1 cellular context compared by ENCODE assay signal in the genomic region with DNA sequence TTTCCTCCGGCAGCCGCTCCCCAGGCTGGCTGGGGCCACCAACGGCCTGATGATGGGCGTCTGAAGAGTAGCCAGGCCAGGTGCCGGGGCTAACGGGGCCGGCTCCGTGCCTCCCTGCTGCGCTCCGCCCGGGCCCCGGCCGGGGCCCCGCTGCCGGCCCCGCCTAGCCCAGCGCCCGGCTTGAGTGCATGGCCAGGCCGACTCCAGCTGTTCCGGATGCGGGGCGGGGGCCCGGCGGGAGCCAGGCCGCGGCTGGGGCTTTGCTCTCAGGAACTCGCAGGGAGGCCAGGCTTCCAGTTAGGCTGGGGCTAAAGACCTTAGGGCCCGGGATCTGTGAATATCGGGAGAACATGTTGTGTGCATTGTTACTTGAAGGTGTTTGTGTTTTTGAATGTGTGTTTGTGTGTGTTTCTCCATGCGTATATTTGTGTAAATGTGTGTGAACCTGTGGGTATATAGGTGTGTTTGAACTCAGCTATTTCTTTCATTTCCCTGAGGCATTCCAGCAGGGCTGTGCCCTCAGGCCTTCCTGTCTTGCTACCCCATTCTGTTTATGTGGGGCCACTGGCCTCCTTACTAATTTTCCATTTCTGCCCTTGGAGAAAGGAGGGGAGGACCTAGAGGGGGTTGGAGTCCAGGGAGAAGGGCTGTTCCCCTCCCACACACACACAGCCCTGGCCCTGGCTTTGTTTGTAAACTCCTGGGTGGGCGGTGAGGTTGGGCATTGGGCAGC.
TF ChIP-seq lines count a peak whose summit lies in the region.

No MANE protein-coding gene starts in this region.

TF ChIP-seq in HEK293, 187 proteins besides CTCF, POLR2A, EP300 and RAD21 (continued from another document):
- TF ChIP-seq ZNF529 (tag by site-specific recombination; IDR thresholded peaks at IDR 0.05; ENCODE audit: insufficient replicate concordance) (no peak), ZNF2 (tag by site-specific recombination; IDR thresholded peaks at IDR 0.05) (no peak), SETDB1 (IDR thresholded peaks at IDR 0.05; ENCODE audit: insufficient read length, low read length) (no peak), ZNF677 (tag by site-specific recombination; IDR thresholded peaks at IDR 0.05) (no peak), ZBTB21 (tag by site-specific recombination; IDR thresholded peaks at IDR 0.05) (no peak), MEIS1 (CRISPR knock-in tag; IDR thresholded peaks at IDR 0.05; ENCODE audit: borderline replicate concordance) (no peak), EGR2 (tag by site-specific recombination; IDR thresholded peaks at IDR 0.05; ENCODE audit: low read depth) (peak; percentile 76), ZBTB48 (tag by site-specific recombination; IDR thresholded peaks at IDR 0.05) (no peak), ZNF433 (tag by site-specific recombination; IDR thresholded peaks at IDR 0.05; ENCODE audit: low read depth) (no peak), ZNF202 (tag by site-specific recombination; IDR thresholded peaks at IDR 0.05; ENCODE audit: borderline replicate concordance) (no peak), MZF1 (tag by site-specific recombination; IDR thresholded peaks at IDR 0.05; ENCODE audit: borderline replicate concordance) (no peak), ZNF350 (tag by site-specific recombination; IDR thresholded peaks at IDR 0.05) (no peak), ZNF785 (tag by site-specific recombination; IDR thresholded peaks at IDR 0.05) (no peak), ZNF776 (tag by site-specific recombination; IDR thresholded peaks at IDR 0.05; ENCODE audit: borderline replicate concordance) (no peak), ZNF473 (tag by site-specific recombination; IDR thresholded peaks at IDR 0.05) (no peak), ZNF610 (tag by site-specific recombination; IDR thresholded peaks at IDR 0.05; ENCODE audit: borderline replicate concordance) (no peak), ZBTB7A (tag by site-specific recombination; IDR thresholded peaks at IDR 0.05; ENCODE audit: low read depth) (no peak), ZNF184 (tag by site-specific recombination; IDR thresholded peaks at IDR 0.05) (peak; percentile 28; the same call in 1 of the 2 replicates), FEZF1 (tag by site-specific recombination; IDR thresholded peaks at IDR 0.05) (no peak), ZNF658 (tag by site-specific recombination; IDR thresholded peaks at IDR 0.05) (no peak), ZBTB17 (tag by site-specific recombination; IDR thresholded peaks at IDR 0.05) (no peak), MYNN (tag by site-specific recombination; IDR thresholded peaks at IDR 0.05; ENCODE audit: borderline replicate concordance) (no peak), ZNF48 (tag by site-specific recombination; IDR thresholded peaks at IDR 0.05) (no peak), HOXA7 (CRISPR knock-in tag; IDR thresholded peaks at IDR 0.05; ENCODE audit: borderline replicate concordance) (no peak), ZNF394 (tag by site-specific recombination; IDR thresholded peaks at IDR 0.05; ENCODE audit: borderline replicate concordance) (no peak)
- TF ChIP-seq, protein P1, sequence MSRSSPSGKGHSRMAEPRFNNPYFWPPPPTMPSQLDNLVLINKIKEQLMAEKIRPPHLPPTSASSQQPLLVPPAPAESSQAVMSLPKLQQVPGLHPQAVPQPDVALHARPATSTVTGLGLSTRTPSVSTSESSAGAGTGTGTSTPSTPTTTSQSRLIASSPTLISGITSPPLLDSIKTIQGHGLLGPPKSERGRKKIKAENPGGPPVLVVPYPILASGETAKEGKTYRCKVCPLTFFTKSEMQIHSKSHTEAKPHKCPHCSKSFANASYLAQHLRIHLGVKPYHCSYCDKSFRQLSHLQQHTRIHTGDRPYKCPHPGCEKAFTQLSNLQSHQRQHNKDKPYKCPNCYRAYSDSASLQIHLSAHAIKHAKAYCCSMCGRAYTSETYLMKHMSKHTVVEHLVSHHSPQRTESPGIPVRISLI (tag by site-specific recombination; IDR thresholded peaks at IDR 0.05), result no peak
- TF ChIP-seq, protein P2, sequence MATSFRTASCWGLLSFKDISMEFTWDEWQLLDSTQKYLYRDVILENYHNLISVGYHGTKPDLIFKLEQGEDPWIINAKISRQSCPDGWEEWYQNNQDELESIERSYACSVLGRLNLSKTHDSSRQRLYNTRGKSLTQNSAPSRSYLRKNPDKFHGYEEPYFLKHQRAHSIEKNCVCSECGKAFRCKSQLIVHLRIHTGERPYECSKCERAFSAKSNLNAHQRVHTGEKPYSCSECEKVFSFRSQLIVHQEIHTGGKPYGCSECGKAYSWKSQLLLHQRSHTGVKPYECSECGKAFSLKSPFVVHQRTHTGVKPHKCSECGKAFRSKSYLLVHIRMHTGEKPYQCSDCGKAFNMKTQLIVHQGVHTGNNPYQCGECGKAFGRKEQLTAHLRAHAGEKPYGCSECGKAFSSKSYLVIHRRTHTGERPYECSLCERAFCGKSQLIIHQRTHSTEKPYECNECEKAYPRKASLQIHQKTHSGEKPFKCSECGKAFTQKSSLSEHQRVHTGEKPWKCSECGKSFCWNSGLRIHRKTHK (tag by site-specific recombination; IDR thresholded peaks at IDR 0.05), result no peak
- TF ChIP-seq, protein P3, sequence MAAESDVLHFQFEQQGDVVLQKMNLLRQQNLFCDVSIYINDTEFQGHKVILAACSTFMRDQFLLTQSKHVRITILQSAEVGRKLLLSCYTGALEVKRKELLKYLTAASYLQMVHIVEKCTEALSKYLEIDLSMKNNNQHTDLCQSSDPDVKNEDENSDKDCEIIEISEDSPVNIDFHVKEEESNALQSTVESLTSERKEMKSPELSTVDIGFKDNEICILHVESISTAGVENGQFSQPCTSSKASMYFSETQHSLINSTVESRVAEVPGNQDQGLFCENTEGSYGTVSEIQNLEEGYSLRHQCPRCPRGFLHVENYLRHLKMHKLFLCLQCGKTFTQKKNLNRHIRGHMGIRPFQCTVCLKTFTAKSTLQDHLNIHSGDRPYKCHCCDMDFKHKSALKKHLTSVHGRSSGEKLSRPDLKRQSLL (tag by site-specific recombination; IDR thresholded peaks at IDR 0.05), result no peak
- TF ChIP-seq, protein P4, sequence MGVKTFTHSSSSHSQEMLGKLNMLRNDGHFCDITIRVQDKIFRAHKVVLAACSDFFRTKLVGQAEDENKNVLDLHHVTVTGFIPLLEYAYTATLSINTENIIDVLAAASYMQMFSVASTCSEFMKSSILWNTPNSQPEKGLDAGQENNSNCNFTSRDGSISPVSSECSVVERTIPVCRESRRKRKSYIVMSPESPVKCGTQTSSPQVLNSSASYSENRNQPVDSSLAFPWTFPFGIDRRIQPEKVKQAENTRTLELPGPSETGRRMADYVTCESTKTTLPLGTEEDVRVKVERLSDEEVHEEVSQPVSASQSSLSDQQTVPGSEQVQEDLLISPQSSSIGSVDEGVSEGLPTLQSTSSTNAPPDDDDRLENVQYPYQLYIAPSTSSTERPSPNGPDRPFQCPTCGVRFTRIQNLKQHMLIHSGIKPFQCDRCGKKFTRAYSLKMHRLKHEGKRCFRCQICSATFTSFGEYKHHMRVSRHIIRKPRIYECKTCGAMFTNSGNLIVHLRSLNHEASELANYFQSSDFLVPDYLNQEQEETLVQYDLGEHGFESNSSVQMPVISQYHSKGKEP (tag by site-specific recombination; IDR thresholded peaks at IDR 0.05), result peak; percentile 19; the same call in 1 of the 2 replicates
- TF ChIP-seq, protein P5, sequence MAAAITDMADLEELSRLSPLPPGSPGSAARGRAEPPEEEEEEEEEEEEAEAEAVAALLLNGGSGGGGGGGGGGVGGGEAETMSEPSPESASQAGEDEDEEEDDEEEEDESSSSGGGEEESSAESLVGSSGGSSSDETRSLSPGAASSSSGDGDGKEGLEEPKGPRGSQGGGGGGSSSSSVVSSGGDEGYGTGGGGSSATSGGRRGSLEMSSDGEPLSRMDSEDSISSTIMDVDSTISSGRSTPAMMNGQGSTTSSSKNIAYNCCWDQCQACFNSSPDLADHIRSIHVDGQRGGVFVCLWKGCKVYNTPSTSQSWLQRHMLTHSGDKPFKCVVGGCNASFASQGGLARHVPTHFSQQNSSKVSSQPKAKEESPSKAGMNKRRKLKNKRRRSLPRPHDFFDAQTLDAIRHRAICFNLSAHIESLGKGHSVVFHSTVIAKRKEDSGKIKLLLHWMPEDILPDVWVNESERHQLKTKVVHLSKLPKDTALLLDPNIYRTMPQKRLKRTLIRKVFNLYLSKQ (tag by site-specific recombination; IDR thresholded peaks at IDR 0.05; ENCODE audit: borderline replicate concordance), result no peak
- TF ChIP-seq, protein P6, sequence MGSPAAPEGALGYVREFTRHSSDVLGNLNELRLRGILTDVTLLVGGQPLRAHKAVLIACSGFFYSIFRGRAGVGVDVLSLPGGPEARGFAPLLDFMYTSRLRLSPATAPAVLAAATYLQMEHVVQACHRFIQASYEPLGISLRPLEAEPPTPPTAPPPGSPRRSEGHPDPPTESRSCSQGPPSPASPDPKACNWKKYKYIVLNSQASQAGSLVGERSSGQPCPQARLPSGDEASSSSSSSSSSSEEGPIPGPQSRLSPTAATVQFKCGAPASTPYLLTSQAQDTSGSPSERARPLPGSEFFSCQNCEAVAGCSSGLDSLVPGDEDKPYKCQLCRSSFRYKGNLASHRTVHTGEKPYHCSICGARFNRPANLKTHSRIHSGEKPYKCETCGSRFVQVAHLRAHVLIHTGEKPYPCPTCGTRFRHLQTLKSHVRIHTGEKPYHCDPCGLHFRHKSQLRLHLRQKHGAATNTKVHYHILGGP (tag by site-specific recombination; IDR thresholded peaks at IDR 0.05), result no peak
- TF ChIP-seq, protein P7, sequence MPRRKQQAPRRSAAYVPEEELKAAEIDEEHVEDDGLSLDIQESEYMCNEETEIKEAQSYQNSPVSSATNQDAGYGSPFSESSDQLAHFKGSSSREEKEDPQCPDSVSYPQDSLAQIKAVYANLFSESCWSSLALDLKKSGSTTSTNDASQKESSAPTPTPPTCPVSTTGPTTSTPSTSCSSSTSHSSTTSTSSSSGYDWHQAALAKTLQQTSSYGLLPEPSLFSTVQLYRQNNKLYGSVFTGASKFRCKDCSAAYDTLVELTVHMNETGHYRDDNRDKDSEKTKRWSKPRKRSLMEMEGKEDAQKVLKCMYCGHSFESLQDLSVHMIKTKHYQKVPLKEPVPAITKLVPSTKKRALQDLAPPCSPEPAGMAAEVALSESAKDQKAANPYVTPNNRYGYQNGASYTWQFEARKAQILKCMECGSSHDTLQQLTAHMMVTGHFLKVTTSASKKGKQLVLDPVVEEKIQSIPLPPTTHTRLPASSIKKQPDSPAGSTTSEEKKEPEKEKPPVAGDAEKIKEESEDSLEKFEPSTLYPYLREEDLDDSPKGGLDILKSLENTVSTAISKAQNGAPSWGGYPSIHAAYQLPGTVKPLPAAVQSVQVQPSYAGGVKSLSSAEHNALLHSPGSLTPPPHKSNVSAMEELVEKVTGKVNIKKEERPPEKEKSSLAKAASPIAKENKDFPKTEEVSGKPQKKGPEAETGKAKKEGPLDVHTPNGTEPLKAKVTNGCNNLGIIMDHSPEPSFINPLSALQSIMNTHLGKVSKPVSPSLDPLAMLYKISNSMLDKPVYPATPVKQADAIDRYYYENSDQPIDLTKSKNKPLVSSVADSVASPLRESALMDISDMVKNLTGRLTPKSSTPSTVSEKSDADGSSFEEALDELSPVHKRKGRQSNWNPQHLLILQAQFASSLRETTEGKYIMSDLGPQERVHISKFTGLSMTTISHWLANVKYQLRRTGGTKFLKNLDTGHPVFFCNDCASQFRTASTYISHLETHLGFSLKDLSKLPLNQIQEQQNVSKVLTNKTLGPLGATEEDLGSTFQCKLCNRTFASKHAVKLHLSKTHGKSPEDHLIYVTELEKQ (tag by site-specific recombination; IDR thresholded peaks at IDR 0.05; ENCODE audit: borderline replicate concordance), result no peak
- TF ChIP-seq, protein P8, sequence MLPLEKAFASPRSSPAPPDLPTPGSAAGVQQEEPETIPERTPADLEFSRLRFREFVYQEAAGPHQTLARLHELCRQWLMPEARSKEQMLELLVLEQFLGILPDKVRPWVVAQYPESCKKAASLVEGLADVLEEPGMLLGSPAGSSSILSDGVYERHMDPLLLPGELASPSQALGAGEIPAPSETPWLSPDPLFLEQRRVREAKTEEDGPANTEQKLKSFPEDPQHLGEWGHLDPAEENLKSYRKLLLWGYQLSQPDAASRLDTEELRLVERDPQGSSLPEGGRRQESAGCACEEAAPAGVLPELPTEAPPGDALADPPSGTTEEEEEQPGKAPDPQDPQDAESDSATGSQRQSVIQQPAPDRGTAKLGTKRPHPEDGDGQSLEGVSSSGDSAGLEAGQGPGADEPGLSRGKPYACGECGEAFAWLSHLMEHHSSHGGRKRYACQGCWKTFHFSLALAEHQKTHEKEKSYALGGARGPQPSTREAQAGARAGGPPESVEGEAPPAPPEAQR (tag by site-specific recombination; IDR thresholded peaks at IDR 0.05), result no peak
TF ChIP-seq in HEK293: peak in this region for 23.
